Comparison of ENCODE assay signal across 29 cellular contexts in genomic region chr4:47747846-47748494, GRCh38.
"Had no signal": no experiment of that assay in that cellular context is flagged by ENCODE, and none has a peak within 500 bp of the region (broad histone marks: within the 10 kb centered on the region; RNA-seq: fewer than 3 reads in every experiment).

No MANE protein-coding gene starts in this region.

- H3K27ac ChIP-seq: dorsolateral prefrontal cortex, esophagus muscularis mucosa, foreskin keratinocyte, gastroesophageal sphincter, neutrophil, pancreas, suprapubic skin, transverse colon, upper lobe of right lung, uterus had no signal

- H3K36me3 ChIP-seq: esophagus muscularis mucosa, gastroesophageal sphincter, neutrophil, pancreas, suprapubic skin, transverse colon, upper lobe of right lung, uterus had no signal

- H3K4me1 Mint-ChIP-seq: immature natural killer cell; mesothelial cell of epicardium; naive B cell; neural crest cell; stimulated activated naive CD8-positive, alpha-beta T cell treated with anti-CD3 and anti-CD28 coated beads, Interleukin-15, amount 100 ng/mL, for 72 hours had no signal

- H3K27me3 ChIP-seq: dorsolateral prefrontal cortex, esophagus muscularis mucosa, foreskin keratinocyte, gastroesophageal sphincter, neutrophil, pancreas, suprapubic skin, transverse colon, upper lobe of right lung, uterus had no signal

- DNase-seq: dorsolateral prefrontal cortex; effector CD4-positive, alpha-beta T cell; foreskin keratinocyte; hypothalamus; immature natural killer cell; islet precursor cell; mesenchymal stem cell; mucosa of descending colon; naive B cell; pancreas; retina; stimulated activated CD4-positive, alpha-beta T cell treated with anti-CD3 and anti-CD28 coated beads, Interleukin-12 subunit alpha, Interleukin-12 subunit beta, amount 100 ng/mL, for 4 hours; stimulated activated CD4-positive, alpha-beta T cell treated with anti-CD3 and anti-CD28 coated beads, Interleukin-1b, Interleukin-23, amount 100 ng/mL, for 48 hours; stimulated activated CD4-positive, alpha-beta T cell treated with anti-CD3 and anti-CD28 coated beads, Interleukin-4, amount 100 ng/mL, for 1 hour; stimulated activated CD8-positive, alpha-beta memory T cell treated with anti-CD3 and anti-CD28 coated beads, Interleukin-4, amount 100 ng/mL, for 48 hours; stimulated activated naive CD4-positive, alpha-beta T cell; stimulated activated naive CD8-positive, alpha-beta T cell treated with anti-CD3 and anti-CD28 coated beads, Interleukin-15, amount 100 ng/mL, for 72 hours; transverse colon; upper lobe of right lung; uterus had no signal

- H3K9me3 ChIP-seq: esophagus muscularis mucosa, gastroesophageal sphincter, mucosa of descending colon, neutrophil, pancreas, transverse colon, upper lobe of right lung, uterus had no signal

- ATAC-seq: foreskin keratinocyte; gastroesophageal sphincter; mucosa of descending colon; natural killer cell treated with Interleukin-12 subunit alpha and Interleukin-12 subunit beta and Interleukin-15 and Interleukin-18, amount 100 ng/mL, for 72 hours; pancreas; sciatic nerve; stimulated activated naive CD8-positive, alpha-beta T cell treated with anti-CD3 and anti-CD28 coated beads, Interleukin-15, amount 100 ng/mL, for 72 hours; upper lobe of right lung had no signal

- H3K36me3 Mint-ChIP-seq: mesothelial cell of epicardium, naive B cell had no signal

- H3K27ac Mint-ChIP-seq: immature natural killer cell; mesothelial cell of epicardium; naive B cell; natural killer cell treated with Interleukin-12 subunit alpha and Interleukin-12 subunit beta and Interleukin-15 and Interleukin-18, amount 100 ng/mL, for 72 hours; stimulated activated naive CD8-positive, alpha-beta T cell treated with anti-CD3 and anti-CD28 coated beads, Interleukin-15, amount 100 ng/mL, for 72 hours had no signal

- H3K4me2 ChIP-seq: smooth muscle cell had no signal

- H3K4me3 ChIP-seq: dorsolateral prefrontal cortex, esophagus muscularis mucosa, gastroesophageal sphincter, mucosa of descending colon, pancreas, smooth muscle cell, suprapubic skin, transverse colon, upper lobe of right lung, uterus had no signal

- H3K4me1 ChIP-seq: foreskin keratinocyte, pancreas, suprapubic skin, transverse colon, upper lobe of right lung, uterus had no signal

- H3K4me3 Mint-ChIP-seq: immature natural killer cell; mesothelial cell of epicardium; naive B cell; natural killer cell treated with Interleukin-12 subunit alpha and Interleukin-12 subunit beta and Interleukin-15 and Interleukin-18, amount 100 ng/mL, for 72 hours; neural crest cell; stimulated activated naive CD8-positive, alpha-beta T cell treated with anti-CD3 and anti-CD28 coated beads, Interleukin-15, amount 100 ng/mL, for 72 hours had no signal
